34 cellular contexts compared by ENCODE assay signal in the genomic region with DNA sequence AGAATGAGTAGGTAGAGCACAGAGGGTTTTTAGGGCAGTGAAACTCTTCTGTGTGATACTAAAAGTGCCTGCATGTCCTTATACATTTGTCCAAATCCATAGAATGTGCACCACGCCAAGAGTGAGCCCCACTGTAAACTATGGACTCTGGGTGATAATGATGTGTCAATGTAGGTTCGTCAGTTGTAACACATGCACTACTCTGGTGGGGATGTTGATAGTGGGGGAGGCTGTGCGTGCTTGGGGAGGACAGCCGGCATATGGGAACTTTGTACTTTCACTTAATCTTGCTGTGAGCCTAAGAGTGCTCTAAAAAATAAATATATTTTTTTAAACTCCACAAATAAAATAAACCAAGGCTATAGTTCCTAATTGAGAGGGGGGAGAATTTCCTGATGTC.
"Had no signal": no experiment of that assay in that cellular context is flagged by ENCODE, and none has a peak within 500 bp of the region (broad histone marks: within the 10 kb centered on the region; RNA-seq: fewer than 3 reads in every experiment).

No MANE protein-coding gene starts in this region.

- H3K4me2 ChIP-seq: KMS-11 had no signal

- H3K36me3 ChIP-seq: MG63 had no signal

- H3K9me3 ChIP-seq: MG63 had no signal

- DNase-seq: Karpas-422, Kasumi-1, MG63, MM.1S, MV-4-11, NCI-H1048, NCI-H1092, NCI-H1092 treated with DMSO at 0.1 percent for 48 hours, NCI-H1105, NCI-H1105 treated with DMSO at 0.1 percent for 48 hours, NCI-H1417, NCI-H1417 treated with DMSO at 0.1 percent for 48 hours, NCI-H1436, NCI-H1436 treated with DMSO at 0.1 percent for 48 hours, NCI-H146, NCI-H1694, NCI-H1694 treated with DMSO at 0.1 percent for 48 hours, NCI-H187, NCI-H187 treated with DMSO at 0.1 percent for 48 hours, NCI-H1930, NCI-H2029, NCI-H2081, NCI-H2081 treated with DMSO at 0.1 percent for 48 hours, NCI-H2107, NCI-H2171, NCI-H2171 treated with DMSO at 0.1 percent for 48 hours, NCI-H2227 treated with DMSO at 0.1 percent for 48 hours, NCI-H226, NCI-H345, NCI-H446, NCI-H446 treated with DMSO at 0.1 percent for 48 hours, NCI-H510A, NCI-H510A treated with DMSO at 0.1 percent for 48 hours had no signal

- H3K9ac ChIP-seq: KMS-11 had no signal

- H3K27me3 ChIP-seq: MG63 had no signal

- H3K27ac ChIP-seq: KMS-11 had no signal

- H3K4me3 ChIP-seq: MG63 had no signal
